ENCODE assay signal across 22 cellular contexts in the genomic region with DNA sequence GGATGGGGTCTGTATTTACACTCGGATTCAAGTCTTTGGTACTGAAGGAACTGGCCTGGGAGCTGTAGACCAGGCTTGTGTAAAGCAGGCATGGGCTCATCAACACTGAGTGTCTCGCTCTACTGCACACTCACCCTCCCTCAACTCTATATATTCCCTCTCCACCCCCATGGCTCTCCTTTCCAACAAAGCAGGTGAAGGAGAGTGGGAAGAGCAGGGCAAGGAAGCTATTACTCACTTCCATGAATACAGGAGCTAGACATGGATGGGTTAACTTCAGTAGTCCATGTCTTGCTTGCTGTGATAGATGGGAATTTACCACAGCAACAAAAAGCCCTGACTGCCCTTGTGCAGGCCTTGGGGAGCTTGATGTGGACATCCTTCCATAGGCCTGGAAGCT. TPM values are rescaled to one million over a fixed set of nuclear protein-coding genes. Genes with fewer than 3 reads are reported as not detected.
DNase-seq lines count a peak whose midpoint lies in the region; ATAC-seq and TF ChIP-seq lines count a peak whose summit lies in the region.
"Had no signal": no experiment of that assay in that cellular context is flagged by ENCODE, and none has a peak within 500 bp of the region (broad histone marks: within the 10 kb centered on the region; RNA-seq: fewer than 3 reads in every experiment).

No MANE protein-coding gene starts in this region.

- peak overlapping the region; percentile 75 for H3K4me3 ChIP-seq in endodermal cell (ENCODE audit: low read length)
- no peak overlapping the region for H3K4me3 ChIP-seq in mesendoderm (ENCODE audit: low read length)
- H3K4me3 ChIP-seq: A549, GM12878, PC-9 had no signal

- H4K8ac ChIP-seq in mesendoderm (ENCODE audit: low read depth, low read length) = no peak overlapping the region

- POLR2A ChIA-PET in naive thymus-derived CD8-positive, alpha-beta T cell (lab: Charles Lee) = no interaction called here

- H4K5ac ChIP-seq in mesendoderm (ENCODE audit: low read length) = no peak overlapping the region

- H3K4me2 ChIP-seq in mesendoderm (ENCODE audit: low read length) = no peak overlapping the region
- H3K4me2 ChIP-seq: A549, PC-9, SK-N-SH had no signal

- peak; percentile 54 for DNase-seq in NCI-H146 (lab: John Stamatoyannopoulos, UW)
- DNase-seq in NCI-H345 (lab: John Stamatoyannopoulos, UW) = peak; percentile 84
- no peak for DNase-seq in endodermal cell
- DNase-seq in mesendoderm = no peak
- DNase-seq in MV-4-11 (lab: John Stamatoyannopoulos, UW) = no peak
- no peak for DNase-seq in RKO (ENCODE audit: low spot score)
- no peak for DNase-seq in globus pallidus (ENCODE audit: low spot score)
- no peak for DNase-seq in naive thymus-derived CD8-positive, alpha-beta T cell
- DNase-seq: DND-41, GOT3, NCI-H1930, NCI-H2171 treated with DMSO at 0.1 percent for 48 hours, NCI-H446 treated with DMSO at 0.1 percent for 48 hours, PC-9, SIG-M5, SK-N-SH had no signal

- H3K79me2 ChIP-seq in mesendoderm (ENCODE audit: control insufficient read depth, insufficient read depth, low read length) = no peaks in the 10 kb centered on the region

- H2AK5ac ChIP-seq in mesendoderm (ENCODE audit: low read length) = peak overlapping the region; percentile 55

- no peaks in the 10 kb centered on the region for H3K36me3 Mint-ChIP-seq in endodermal cell (ENCODE audit: low read depth)
- H3K36me3 Mint-ChIP-seq in naive thymus-derived CD8-positive, alpha-beta T cell = no peaks in the 10 kb centered on the region
- H3K36me3 Mint-ChIP-seq: CD14-positive monocyte had no signal

- H3K27ac ChIP-seq in endodermal cell (ENCODE audit: low read depth, low read length) (no peak overlapping the region), mesendoderm (ENCODE audit: low read depth, low read length) (no peak overlapping the region)
- H3K27ac ChIP-seq: A549, PC-9 had no signal

- WGBS in endodermal cell (ENCODE audit: insufficient coverage in 1 of 2, insufficient read length in 1 of 2), 2 experiments = 93% methylated on average over 2 of the region's 2 CpGs; no CpG with 5 or more reads in 1 of the 2 experiments
- WGBS in mesendoderm (ENCODE audit: extremely low coverage, insufficient coverage, low lambda C conversion rate) = no CpG with 5 or more reads among the region's 2 CpGs

- H3K27me3 ChIP-seq in endodermal cell (ENCODE audit: control insufficient read depth, insufficient read depth, low read length, poor library complexity, severe bottlenecking) = no peaks in the 10 kb centered on the region
- H3K27me3 ChIP-seq in mesendoderm (ENCODE audit: insufficient read depth, low read length, poor library complexity) = no peaks in the 10 kb centered on the region

- no peaks in the 10 kb centered on the region for H3K27me3 Mint-ChIP-seq in endodermal cell (ENCODE audit: insufficient read depth)
- peaks cover 0 to 6% (median 2%) of the 10 kb centered on the region in 5 donors for H3K27me3 Mint-ChIP-seq in naive thymus-derived CD8-positive, alpha-beta T cell

- H3K4ac ChIP-seq in mesendoderm (ENCODE audit: low read depth, low read length) = no peak overlapping the region

- H3K4me1 Mint-ChIP-seq in endodermal cell = peaks cover 21% of the 10 kb centered on the region
- no peaks in the 10 kb centered on the region for H3K4me1 Mint-ChIP-seq in naive thymus-derived CD8-positive, alpha-beta T cell
- H3K4me1 Mint-ChIP-seq: B cell had no signal

- no peaks in the 10 kb centered on the region for H3K36me3 ChIP-seq in endodermal cell (ENCODE audit: control insufficient read depth, insufficient read depth, low read length)
- H3K36me3 ChIP-seq in mesendoderm (ENCODE audit: control insufficient read depth, insufficient read depth, low read length) = no peaks in the 10 kb centered on the region

- H3K4me3 Mint-ChIP-seq in endodermal cell = no peak overlapping the region
- no peak overlapping the region for H3K4me3 Mint-ChIP-seq in naive thymus-derived CD8-positive, alpha-beta T cell
- H3K4me3 Mint-ChIP-seq: B cell, CD14-positive monocyte had no signal

- H3K79me1 ChIP-seq in mesendoderm (ENCODE audit: low read length) = no peaks in the 10 kb centered on the region

- H3K56ac ChIP-seq in mesendoderm (ENCODE audit: low read length) = no peak overlapping the region

- no peak overlapping the region for H3K23ac ChIP-seq in mesendoderm (ENCODE audit: low read length)

- H2BK15ac ChIP-seq in mesendoderm (replicated peaks; ENCODE audit: low read depth) = no peak overlapping the region

- no peak for ATAC-seq in naive thymus-derived CD8-positive, alpha-beta T cell
- ATAC-seq: A549, GM12878, HCT116 had no signal

- H3K9ac ChIP-seq in endodermal cell (ENCODE audit: extremely low read depth, low read length, poor library complexity, severe bottlenecking) (no peak overlapping the region), mesendoderm (ENCODE audit: low read length) (no peak overlapping the region)
- H3K9ac ChIP-seq: SK-N-SH had no signal

- peaks cover 9% of the 10 kb centered on the region for H3K9me3 Mint-ChIP-seq in endodermal cell
- H3K9me3 Mint-ChIP-seq in naive thymus-derived CD8-positive, alpha-beta T cell = no peaks in the 10 kb centered on the region

- H3K18ac ChIP-seq in mesendoderm (ENCODE audit: low read length) = no peak overlapping the region

- peaks cover 6% of the 10 kb centered on the region for H3K4me1 ChIP-seq in endodermal cell (ENCODE audit: control insufficient read depth, insufficient read depth, low read length)
- H3K4me1 ChIP-seq in mesendoderm (ENCODE audit: control insufficient read depth, low read depth, low read length) = peaks cover 2% of the 10 kb centered on the region
- H3K4me1 ChIP-seq: A549 had no signal

- no peak overlapping the region for H3K27ac Mint-ChIP-seq in endodermal cell
- no peak overlapping the region for H3K27ac Mint-ChIP-seq in naive thymus-derived CD8-positive, alpha-beta T cell
- H3K27ac Mint-ChIP-seq: B cell, CD14-positive monocyte had no signal

- H2BK5ac ChIP-seq in mesendoderm (ENCODE audit: low read length) = no peak overlapping the region

- H2BK120ac ChIP-seq in mesendoderm (ENCODE audit: low read depth, low read length) = no peak overlapping the region

- TF ChIP-seq CTCF in endodermal cell (conservative IDR thresholded peaks at IDR 0.05) = no peak

- peaks cover 9% of the 10 kb centered on the region for H3K9me3 ChIP-seq in endodermal cell (ENCODE audit: control insufficient read depth, low read length)
- H3K9me3 ChIP-seq: A549, SK-N-SH had no signal

RNA-seq across cellular contexts. Expression of gene SLC2A12, which starts 20.7 kb away (rescaled TPM):
- total RNA-seq in endodermal cell = 1 to 10 TPM; 2.7 to 2.8 TPM
- polyA plus RNA-seq in endodermal cell (2013, experiment 1 of 2) = 8.3 TPM
- 9.2 TPM for polyA plus RNA-seq in endodermal cell (2013, experiment 2 of 2)
- 1.0 TPM for polyA plus RNA-seq in mesendoderm (2013, experiment 1 of 2)
- 1.0 TPM for polyA plus RNA-seq in mesendoderm (2013, experiment 2 of 2)
- not detected for total RNA-seq in naive thymus-derived CD8-positive, alpha-beta T cell
- not detected for polyA plus RNA-seq in naive thymus-derived CD8-positive, alpha-beta T cell
- polyA plus RNA-seq: IgD-negative memory B cell had no signal

Comparison
In these comparisons a context has a peak if more than half of its experiments do, and no peak if none do; other contexts are left out.
1. DNase-seq: peak in NCI-H146 (single experiment) and NCI-H345 (single experiment); none in endodermal cell (single experiment), mesendoderm (single experiment), MV-4-11 (single experiment), RKO (single experiment), globus pallidus (single experiment) and naive thymus-derived CD8-positive, alpha-beta T cell (0 of 10).